ENCODE assay signal across 20 cellular contexts in genomic region chr18:6879508-6880195, GRCh38.
DNase-seq lines count a peak whose midpoint lies in the region; ATAC-seq, FAIRE-seq and TF ChIP-seq lines count a peak whose summit lies in the region.
"Had no signal": no experiment of that assay in that cellular context is flagged by ENCODE, and none has a peak within 500 bp of the region (broad histone marks: within the 10 kb centered on the region; RNA-seq: fewer than 3 reads in every experiment).

No MANE protein-coding gene starts in this region.

- peaks cover 79% of the 10 kb centered on the region for H3K36me3 ChIP-seq in endodermal cell (ENCODE audit: control insufficient read depth, insufficient read depth, low read length)
- H3K36me3 ChIP-seq in small intestine (ENCODE audit: control insufficient read depth in 2 of 2, insufficient read depth in 2 of 2, low read length in 2 of 2), result no peaks in the 10 kb centered on the region
- H3K36me3 ChIP-seq: SJSA1 had no signal

- H3K4me3 ChIP-seq in endodermal cell (ENCODE audit: low read length) (no peak overlapping the region), small intestine (ENCODE audit: low read depth in 1 of 2, low read length in 2 of 2) (no peak overlapping the region)
- H3K4me3 ChIP-seq: SJSA1 had no signal

- H3K27ac Mint-ChIP-seq in endodermal cell (no peak overlapping the region), nephron (peak overlapping the region; percentile 78 to 89 (median 84))

- no peak for FAIRE-seq in small intestine (lab: Jason Lieb, UNC)
- FAIRE-seq: A204.1 had no signal

- H3K4me3 Mint-ChIP-seq in endodermal cell, result no peak overlapping the region
- no peak overlapping the region for H3K4me3 Mint-ChIP-seq in nephron
- H3K4me3 Mint-ChIP-seq: CD14-positive monocyte had no signal

- peaks cover 14% of the 10 kb centered on the region for H3K9me3 ChIP-seq in endodermal cell (ENCODE audit: control insufficient read depth, low read length)
- H3K9me3 ChIP-seq in small intestine (ENCODE audit: control insufficient read depth, low read depth), result no peaks in the 10 kb centered on the region
- H3K9me3 ChIP-seq: SJSA1 had no signal

- H3K4me1 ChIP-seq in endodermal cell (ENCODE audit: control insufficient read depth, insufficient read depth, low read length) (no peaks in the 10 kb centered on the region), small intestine (ENCODE audit: control insufficient read depth in 2 of 2, insufficient read depth in 1 of 2, low read depth in 1 of 2, low read length in 1 of 2) (no peaks in the 10 kb centered on the region)
- H3K4me1 ChIP-seq: SJSA1 had no signal

- H3K36me3 Mint-ChIP-seq in endodermal cell (ENCODE audit: low read depth) (peaks cover 74% of the 10 kb centered on the region), nephron (ENCODE audit: low read depth) (peaks cover 66% of the 10 kb centered on the region)
- H3K36me3 Mint-ChIP-seq: CD14-positive monocyte had no signal

- DNase-seq in NCI-H82 (lab: John Stamatoyannopoulos, UW) (peak; percentile 19), NCI-H82 treated with DMSO at 0.1 percent for 48 hours (lab: John Stamatoyannopoulos, UW; ENCODE audit: unreplicated experiment) (no peak), endodermal cell (peak; percentile 68), small intestine (no peak)
- no peak for DNase-seq in activated naive CD4-positive, alpha-beta T cell treated with Interleukin-2 at 50 U/mL for 16 hours
- DNase-seq: COR-L47, DMS153, EL, MV-4-11, NCI-H1436, NCI-H2029 treated with DMSO at 0.1 percent for 48 hours, OCI-M1 had no signal

- no peaks in the 10 kb centered on the region for H3K9me3 Mint-ChIP-seq in endodermal cell
- H3K9me3 Mint-ChIP-seq in nephron, result no peaks in the 10 kb centered on the region
- H3K9me3 Mint-ChIP-seq: CD14-positive monocyte had no signal

- no peak overlapping the region for H3K9ac ChIP-seq in endodermal cell (ENCODE audit: extremely low read depth, low read length, poor library complexity, severe bottlenecking)

- WGBS in endodermal cell (ENCODE audit: insufficient coverage in 1 of 2, insufficient read length in 1 of 2), 2 experiments, result 83 to 85% methylated on average over 13 to 14 of the region's 14 CpGs
- WGBS in small intestine, 3 donors, result 83 to 91% (median 88%) methylated on average over 14 of the region's 14 CpGs

- H3K27me3 ChIP-seq in endodermal cell (ENCODE audit: control insufficient read depth, insufficient read depth, low read length, poor library complexity, severe bottlenecking) (no peaks in the 10 kb centered on the region), small intestine (ENCODE audit: control insufficient read depth in 2 of 2, insufficient read depth in 2 of 2, low read length in 2 of 2) (no peaks in the 10 kb centered on the region)

- TF ChIP-seq CTCF in endodermal cell (conservative IDR thresholded peaks at IDR 0.05), result no peak
- no peak for TF ChIP-seq CTCF in nephron (IDR thresholded peaks at IDR 0.05; ENCODE audit: unreplicated experiment in 3 of 3)

- H3K27me3 Mint-ChIP-seq in endodermal cell (ENCODE audit: insufficient read depth) (no peaks in the 10 kb centered on the region), nephron (ENCODE audit: low read depth) (no peaks in the 10 kb centered on the region)

- no peak for ATAC-seq in HG02870 (IDR thresholded peaks at IDR 0.05; ENCODE audit: unreplicated experiment)
- no peak for ATAC-seq in HG02798 (IDR thresholded peaks at IDR 0.05; ENCODE audit: poor library complexity, unreplicated experiment)
- ATAC-seq: HCT116 had no signal

- H3K4me1 Mint-ChIP-seq in endodermal cell (peaks cover 26% of the 10 kb centered on the region), nephron (peaks cover 61% of the 10 kb centered on the region)
- H3K4me1 Mint-ChIP-seq: CD14-positive monocyte had no signal

- H3K27ac ChIP-seq in endodermal cell (ENCODE audit: low read depth, low read length) (no peak overlapping the region), small intestine (ENCODE audit: low read depth in 1 of 2, low read length in 1 of 2) (no peak overlapping the region)
- H3K27ac ChIP-seq: RWPE1, SJSA1 had no signal

Comparison
In these comparisons a context has a peak if more than half of its experiments do, and no peak if none do; other contexts are left out.
1. DNase-seq: peak in NCI-H82 (single experiment) and endodermal cell (single experiment); none in NCI-H82 treated with DMSO at 0.1 percent for 48 hours (single experiment), activated naive CD4-positive, alpha-beta T cell treated with Interleukin-2 at 50 U/mL for 16 hours (single experiment) and small intestine (single experiment).